Comparison of ENCODE assay signal across 32 cellular contexts in the genomic region with DNA sequence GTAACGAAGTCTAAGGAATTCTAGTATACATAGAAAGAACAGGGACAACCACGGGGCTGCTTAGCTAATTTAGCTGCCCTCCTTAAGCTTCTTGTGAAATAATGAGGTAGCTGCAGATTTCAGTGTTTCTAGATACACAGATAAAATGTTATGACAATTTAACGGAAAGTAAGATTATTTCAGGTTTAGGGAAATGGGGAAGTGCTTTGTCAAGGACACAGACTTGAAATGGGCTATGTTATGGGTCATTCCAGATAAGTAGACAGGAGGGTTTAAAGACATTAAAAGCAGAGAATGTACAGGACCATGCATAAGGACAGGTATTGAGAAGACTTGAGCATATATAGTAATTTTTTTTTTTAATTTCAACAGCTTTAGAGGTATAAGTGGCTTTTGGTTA.
"Had no signal": no experiment of that assay in that cellular context is flagged by ENCODE, and none has a peak within 500 bp of the region (broad histone marks: within the 10 kb centered on the region; RNA-seq: fewer than 3 reads in every experiment).

No MANE protein-coding gene starts in this region.

- H3K27me3 Mint-ChIP-seq: brain had no signal

- H3K4me1 Mint-ChIP-seq: activated CD4-positive, alpha-beta T cell treated with anti-CD3 and anti-CD28 coated beads for 36 hours; activated naive CD8-positive, alpha-beta T cell treated with anti-CD3 and anti-CD28 coated beads, Interleukin-2, amount 10 ng/mL, durations not matched to agents 7 days and 5 days had no signal

- H3K36me3 Mint-ChIP-seq: activated CD4-positive, alpha-beta memory T cell treated with anti-CD3 and anti-CD28 coated beads for 36 hours; activated CD8-positive, alpha-beta memory T cell treated with anti-CD3 and anti-CD28 coated beads, Interleukin-2, amount 10 ng/mL, durations not matched to agents 7 days and 5 days; activated naive CD4-positive, alpha-beta T cell treated with anti-CD3 and anti-CD28 coated beads, Interleukin-2, amount 10 ng/mL, durations not matched to agents 7 days and 5 days; activated naive CD4-positive, alpha-beta T cell treated with anti-CD3 and anti-CD28 coated beads, Interleukin-2, amount 50 U/mL, for 72 hours; activated naive CD8-positive, alpha-beta T cell treated with anti-CD3 and anti-CD28 coated beads, Interleukin-2, amount 10 ng/mL, durations not matched to agents 7 days and 5 days; brain had no signal

- H3K4me3 ChIP-seq: ascending aorta, breast epithelium, cardiac muscle cell, colonic mucosa had no signal

- H3K27me3 ChIP-seq: ascending aorta, breast epithelium, cardiac muscle cell, colonic mucosa had no signal

- H3K27ac Mint-ChIP-seq: activated CD4-positive, alpha-beta memory T cell treated with anti-CD3 and anti-CD28 coated beads for 36 hours; activated CD4-positive, alpha-beta T cell treated with anti-CD3 and anti-CD28 coated beads for 36 hours; activated CD4-positive, alpha-beta T cell treated with anti-CD3 and anti-CD28 coated beads, Interleukin-2, amount 10 ng/mL, durations not matched to agents 24 days and 14 days; activated CD8-positive, alpha-beta memory T cell treated with anti-CD3 and anti-CD28 coated beads, Interleukin-2, amount 10 ng/mL, durations not matched to agents 7 days and 5 days; activated CD8-positive, alpha-beta T cell treated with anti-CD3 and anti-CD28 coated beads, Interleukin-2, amount 10 ng/mL, durations not matched to agents 7 days and 5 days; activated naive CD4-positive, alpha-beta T cell treated with anti-CD3 and anti-CD28 coated beads, Interleukin-2, amount 10 ng/mL, durations not matched to agents 7 days and 5 days; activated naive CD4-positive, alpha-beta T cell treated with anti-CD3 and anti-CD28 coated beads, Interleukin-2, amount 50 U/mL, for 72 hours; activated naive CD8-positive, alpha-beta T cell treated with anti-CD3 and anti-CD28 coated beads, Interleukin-2, amount 10 ng/mL, durations not matched to agents 7 days and 5 days; brain had no signal

- H3K36me3 ChIP-seq: ascending aorta, breast epithelium, cardiac muscle cell, colonic mucosa had no signal

- H3K4me1 ChIP-seq: ascending aorta, breast epithelium, colonic mucosa had no signal

- H3K4me3 Mint-ChIP-seq: activated CD4-positive, alpha-beta memory T cell treated with anti-CD3 and anti-CD28 coated beads for 36 hours; activated CD4-positive, alpha-beta T cell treated with anti-CD3 and anti-CD28 coated beads for 36 hours; activated CD4-positive, alpha-beta T cell treated with anti-CD3 and anti-CD28 coated beads, Interleukin-2, amount 10 ng/mL, durations not matched to agents 24 days and 14 days; activated CD8-positive, alpha-beta memory T cell treated with anti-CD3 and anti-CD28 coated beads, Interleukin-2, amount 10 ng/mL, durations not matched to agents 7 days and 5 days; activated CD8-positive, alpha-beta T cell treated with anti-CD3 and anti-CD28 coated beads, Interleukin-2, amount 10 ng/mL, durations not matched to agents 7 days and 5 days; activated naive CD4-positive, alpha-beta T cell treated with anti-CD3 and anti-CD28 coated beads, Interleukin-2, amount 10 ng/mL, durations not matched to agents 7 days and 5 days; activated naive CD8-positive, alpha-beta T cell treated with anti-CD3 and anti-CD28 coated beads, Interleukin-2, amount 10 ng/mL, durations not matched to agents 7 days and 5 days; brain had no signal

- H3K9me3 ChIP-seq: ascending aorta, breast epithelium, colonic mucosa had no signal

- DNase-seq: activated CD4-positive, alpha-beta memory T cell treated with anti-CD3 and anti-CD28 coated beads for 36 hours; activated CD4-positive, alpha-beta T cell treated with anti-CD3 and anti-CD28 coated beads for 36 hours; activated CD4-positive, alpha-beta T cell treated with anti-CD3 and anti-CD28 coated beads, Interleukin-2, amount 10 ng/mL, durations not matched to agents 24 days and 14 days; activated CD4-positive, CD25-positive, alpha-beta regulatory T cell; activated CD4-positive, CD25-positive, alpha-beta regulatory T cell treated with anti-CD3 and anti-CD28 coated beads, Interleukin-2, amount 50 U/mL, for 72 hours; activated CD8-positive, alpha-beta memory T cell treated with anti-CD3 and anti-CD28 coated beads, Interleukin-2, amount 10 ng/mL, durations not matched to agents 7 days and 5 days; activated CD8-positive, alpha-beta memory T cell treated with anti-CD3 and anti-CD28 coated beads, Interleukin-2, amount 50 U/mL, for 4 hours; activated CD8-positive, alpha-beta T cell treated with anti-CD3 and anti-CD28 coated beads, Interleukin-2, amount 10 ng/mL, durations not matched to agents 7 days and 5 days; activated gamma-delta T cell; activated naive CD4-positive, alpha-beta T cell; activated naive CD4-positive, alpha-beta T cell treated with anti-CD3 and anti-CD28 coated beads, Interleukin-2, amount 10 ng/mL, durations not matched to agents 7 days and 5 days; activated naive CD8-positive, alpha-beta T cell treated with anti-CD3 and anti-CD28 coated beads, Interleukin-2, amount 10 ng/mL, durations not matched to agents 7 days and 5 days; activated T-cell treated with anti-CD3 and anti-CD28 coated beads, Interleukin-2, amount 50 U/mL, for 1 hour; activated T-cell treated with anti-CD3 and anti-CD28 coated beads, Interleukin-2, amount 50 U/mL, for 48 hours; central memory CD4-positive, alpha-beta T cell; cerebellar nuclear complex; colonic mucosa; effector CD8-positive, alpha-beta T cell; foreskin fibroblast; head of caudate nucleus; hippocampal formation; T-helper 2 cell had no signal

- H3K9me3 Mint-ChIP-seq: activated CD4-positive, alpha-beta memory T cell treated with anti-CD3 and anti-CD28 coated beads for 36 hours; activated CD4-positive, alpha-beta T cell treated with anti-CD3 and anti-CD28 coated beads, Interleukin-2, amount 10 ng/mL, durations not matched to agents 24 days and 14 days; activated naive CD4-positive, alpha-beta T cell treated with anti-CD3 and anti-CD28 coated beads, Interleukin-2, amount 10 ng/mL, durations not matched to agents 7 days and 5 days; activated naive CD4-positive, alpha-beta T cell treated with anti-CD3 and anti-CD28 coated beads, Interleukin-2, amount 50 U/mL, for 72 hours; activated naive CD8-positive, alpha-beta T cell treated with anti-CD3 and anti-CD28 coated beads, Interleukin-2, amount 10 ng/mL, durations not matched to agents 7 days and 5 days had no signal

- H3K27ac ChIP-seq: ascending aorta, breast epithelium, cardiac muscle cell, colonic mucosa, epithelial cell of prostate had no signal

- FAIRE-seq: endometrium, endothelial cell of umbilical vein, frontal cortex had no signal

- ATAC-seq: activated CD4-positive, alpha-beta T cell treated with anti-CD3 and anti-CD28 coated beads for 36 hours; activated CD8-positive, alpha-beta memory T cell treated with anti-CD3 and anti-CD28 coated beads, Interleukin-2, amount 10 ng/mL, durations not matched to agents 7 days and 5 days; activated CD8-positive, alpha-beta T cell treated with anti-CD3 and anti-CD28 coated beads, Interleukin-2, amount 10 ng/mL, durations not matched to agents 7 days and 5 days; activated naive CD4-positive, alpha-beta T cell treated with anti-CD3 and anti-CD28 coated beads, Interleukin-2, amount 50 U/mL, for 72 hours; esophagus mucosa had no signal
